22 cellular contexts compared by ENCODE assay signal in the genomic region with DNA sequence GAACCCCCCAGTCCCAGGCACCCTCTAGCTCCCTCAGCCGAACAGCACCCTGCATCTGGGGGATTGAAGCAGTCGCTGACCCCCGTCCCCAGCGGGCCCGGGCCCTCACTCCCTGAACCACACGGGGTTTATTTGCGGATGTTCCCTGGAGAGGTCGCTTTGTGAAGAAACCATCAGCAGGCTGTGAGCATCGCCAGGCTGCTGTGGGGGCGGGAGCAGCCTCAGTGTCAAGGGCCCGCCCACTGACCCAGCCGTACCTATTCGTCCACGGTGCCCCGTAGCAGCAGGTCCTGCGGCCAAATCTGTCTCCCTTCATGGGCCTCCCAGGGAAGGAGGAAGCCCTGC. TPM values are rescaled to one million over a fixed set of nuclear protein-coding genes. Genes with fewer than 3 reads are reported as not detected.
DNase-seq lines count a peak whose midpoint lies in the region; ATAC-seq, FAIRE-seq and TF ChIP-seq lines count a peak whose summit lies in the region.
"Had no signal": no experiment of that assay in that cellular context is flagged by ENCODE, and none has a peak within 500 bp of the region (broad histone marks: within the 10 kb centered on the region; RNA-seq: fewer than 3 reads in every experiment).

No MANE protein-coding gene starts in this region.

- CTCF ChIA-PET in HEK293 (lab: Yijun Ruan, JAX) = no interaction called here
- CTCF ChIA-PET in WTC11 (lab: Charles Lee) = interaction anchor here (1.0 to 2.8 kb wide), 19 partner anchors 11 to 229 kb away, joined by 3 to 12 read pairs (median 4); a partner anchor contains a TSS

- H3K4me3 ChIP-seq in HEK293 (ENCODE audit: low read depth, low read length) (no peak overlapping the region), neural progenitor cell (no peak overlapping the region), transverse colon (no peak overlapping the region), small intestine (ENCODE audit: low read depth in 1 of 2, low read length in 2 of 2) (no peak overlapping the region)
- H3K4me3 ChIP-seq: SK-N-MC, thyroid gland had no signal

- peaks cover 0 to 22% of the 10 kb centered on the region in 2 experiments; a peak in 1 of 3 replicates for H3K36me3 ChIP-seq in HEK293 (ENCODE audit: control insufficient read depth in 2 of 2, insufficient read depth in 1 of 2, low read length in 2 of 2)
- H3K36me3 ChIP-seq in neural progenitor cell = no peaks in the 10 kb centered on the region
- H3K36me3 ChIP-seq in transverse colon = no peaks in the 10 kb centered on the region
- H3K36me3 ChIP-seq in small intestine (ENCODE audit: control insufficient read depth in 2 of 2, insufficient read depth in 2 of 2, low read length in 2 of 2) = no peaks in the 10 kb centered on the region
- H3K36me3 ChIP-seq: thyroid gland had no signal

- DNase-seq in NCI-H748 (lab: John Stamatoyannopoulos, UW; ENCODE audit: unreplicated experiment) (peak; percentile 14), NCI-H748 treated with DMSO at 0.1 percent for 48 hours (lab: John Stamatoyannopoulos, UW) (no peak), WTC11 (ENCODE audit: low spot score) (peak; percentile 57), neural progenitor cell (ENCODE audit: low spot score) (no peak), transverse colon (no peak), small intestine (no peak)
- DNase-seq: ACHN; activated CD4-positive, alpha-beta T cell treated with anti-CD3 and anti-CD28 coated beads for 1 hour; activated naive CD8-positive, alpha-beta T cell treated with anti-CD3 and anti-CD28 coated beads, Interleukin-2, amount 10 ng/mL, durations not matched to agents 7 days and 5 days; CD4-positive, alpha-beta T cell; EL; foreskin melanocyte; NCI-H1417; NCI-H510A; PC-3; T1000; thyroid gland had no signal

- in situ Hi-C loops in transverse colon (cut with MboI; ENCODE audit: low pct_ligation_motif_present in 1 of 4, low pct_unique_long_range_greater_than_20kb in 1 of 4, low sequenced_read_pairs in 3 of 4) = no loop called here

- H3K4me1 Mint-ChIP-seq in WTC11 (peaks cover 12% of the 10 kb centered on the region), neural progenitor cell (peaks cover 13% of the 10 kb centered on the region)

- H3K4me1 ChIP-seq in HEK293 (ENCODE audit: control insufficient read depth, insufficient read depth, low read length) (peaks cover 5% of the 10 kb centered on the region; the same call in 1 of the 2 replicates), neural progenitor cell (peaks cover 2% of the 10 kb centered on the region), transverse colon (peaks cover 11 to 20% (median 13%) of the 10 kb centered on the region in 4 donors), small intestine (ENCODE audit: control insufficient read depth in 2 of 2, insufficient read depth in 1 of 2, low read depth in 1 of 2, low read length in 1 of 2) (no peaks in the 10 kb centered on the region)

- intact Hi-C loops in transverse colon (cut with DNase I; ENCODE audit: low total_unique reads) = no loop called here

- H3K27me3 ChIP-seq in neural progenitor cell = peaks cover 37% of the 10 kb centered on the region
- no peaks in the 10 kb centered on the region for H3K27me3 ChIP-seq in transverse colon
- no peaks in the 10 kb centered on the region for H3K27me3 ChIP-seq in small intestine (ENCODE audit: control insufficient read depth in 2 of 2, insufficient read depth in 2 of 2, low read length in 2 of 2)
- H3K27me3 ChIP-seq: thyroid gland had no signal

- H3K9ac ChIP-seq in neural progenitor cell = no peak overlapping the region

- peaks cover 58% of the 10 kb centered on the region for H4K20me1 ChIP-seq in neural progenitor cell (ENCODE audit: low read depth)

- H3K27ac Mint-ChIP-seq in WTC11 (no peak overlapping the region), neural progenitor cell (no peak overlapping the region)
- H3K27ac Mint-ChIP-seq: activated naive CD8-positive, alpha-beta T cell treated with anti-CD3 and anti-CD28 coated beads, Interleukin-2, amount 10 ng/mL, durations not matched to agents 7 days and 5 days; CD4-positive, alpha-beta T cell; dendritic cell treated with granulocyte-macrophage colony-stimulating factor and Interleukin-4, amounts not matched to agents 40 ng/mL and 50 ng/mL, for 4 days had no signal

- TF ChIP-seq CTCF in HEK293 (tag by site-specific recombination; IDR thresholded peaks at IDR 0.05) (no peak), WTC11 (IDR thresholded peaks at IDR 0.05) (no peak), neural progenitor cell (IDR thresholded peaks at IDR 0.05) (no peak), transverse colon (IDR thresholded peaks at IDR 0.05) (no peak)

- no peaks in the 10 kb centered on the region for H3K9me3 ChIP-seq in HEK293 (ENCODE audit: control insufficient read depth, insufficient read depth, low read depth, low read length)
- H3K9me3 ChIP-seq in neural progenitor cell (ENCODE audit: low read depth) = no peaks in the 10 kb centered on the region
- no peaks in the 10 kb centered on the region for H3K9me3 ChIP-seq in transverse colon
- H3K9me3 ChIP-seq in small intestine (ENCODE audit: control insufficient read depth, low read depth) = no peaks in the 10 kb centered on the region
- H3K9me3 ChIP-seq: thyroid gland had no signal

- H3K27ac ChIP-seq in HEK293 (ENCODE audit: extremely low read depth, low read depth, low read length) (no peak overlapping the region), neural progenitor cell (no peak overlapping the region), transverse colon (no peak overlapping the region), small intestine (ENCODE audit: low read depth in 1 of 2, low read length in 1 of 2) (no peak overlapping the region)
- H3K27ac ChIP-seq: SK-N-MC, thyroid gland had no signal

- WGBS in transverse colon (ENCODE audit: low coverage in 1 of 2), 2 donors = 59% methylated on average over 12 of the region's 16 CpGs; no CpG with 5 or more reads in 1 of the 2 donors
- 72 to 75% (median 73%) methylated on average over 16 of the region's 16 CpGs for WGBS in small intestine, 3 donors

- POLR2A ChIA-PET in HEK293 (lab: Yijun Ruan, JAX) = interaction anchor here (0.6 to 1.2 kb wide), 3 partner anchors 11 to 38 kb away, joined by 3 read pairs; no protein-coding TSS in a partner anchor
- POLR2A ChIA-PET in WTC11 (lab: Charles Lee) = interaction anchor here (0.6 kb wide), 1 partner anchor 398 kb away, joined by 4 read pairs; a partner anchor contains a TSS

- H3K27me3 Mint-ChIP-seq in WTC11 (ENCODE audit: low read depth) (peaks cover 31% of the 10 kb centered on the region), neural progenitor cell (ENCODE audit: insufficient read depth, low read depth) (peaks cover 6% of the 10 kb centered on the region)
- H3K27me3 Mint-ChIP-seq: activated naive CD8-positive, alpha-beta T cell treated with anti-CD3 and anti-CD28 coated beads, Interleukin-2, amount 10 ng/mL, durations not matched to agents 7 days and 5 days; CD4-positive, alpha-beta T cell had no signal

- TF ChIP-seq POLR2A in transverse colon (IDR thresholded peaks at IDR 0.05) = no peak

- FAIRE-seq in small intestine (lab: Jason Lieb, UNC) = no peak

- H3K36me3 Mint-ChIP-seq in WTC11 (peaks cover 2% of the 10 kb centered on the region), neural progenitor cell (no peaks in the 10 kb centered on the region)
- H3K36me3 Mint-ChIP-seq: activated naive CD8-positive, alpha-beta T cell treated with anti-CD3 and anti-CD28 coated beads, Interleukin-2, amount 10 ng/mL, durations not matched to agents 7 days and 5 days had no signal

- TF ChIP-seq EP300 in transverse colon (IDR thresholded peaks at IDR 0.05; ENCODE audit: low read depth) = no peak

- H3K4me2 ChIP-seq in neural progenitor cell = peak overlapping the region; percentile 55

- peak; percentile 31 for ATAC-seq in WTC11
- ATAC-seq in HG03354 (IDR thresholded peaks at IDR 0.05; ENCODE audit: poor library complexity, severe bottlenecking, unreplicated experiment) = no peak
- ATAC-seq: PC-3 had no signal

- peaks cover 25% of the 10 kb centered on the region for H3F3A ChIP-seq in neural progenitor cell (ENCODE audit: low read depth)

- H3K9me3 Mint-ChIP-seq in WTC11 (no peaks in the 10 kb centered on the region), neural progenitor cell (no peaks in the 10 kb centered on the region)
- H3K9me3 Mint-ChIP-seq: activated naive CD8-positive, alpha-beta T cell treated with anti-CD3 and anti-CD28 coated beads, Interleukin-2, amount 10 ng/mL, durations not matched to agents 7 days and 5 days; CD4-positive, alpha-beta T cell; dendritic cell treated with granulocyte-macrophage colony-stimulating factor and Interleukin-4, amounts not matched to agents 40 ng/mL and 50 ng/mL, for 4 days; neural crest cell had no signal

- no peak overlapping the region for H3K4me3 Mint-ChIP-seq in WTC11
- no peak overlapping the region for H3K4me3 Mint-ChIP-seq in neural progenitor cell
- H3K4me3 Mint-ChIP-seq: activated naive CD8-positive, alpha-beta T cell treated with anti-CD3 and anti-CD28 coated beads, Interleukin-2, amount 10 ng/mL, durations not matched to agents 7 days and 5 days; CD4-positive, alpha-beta T cell; dendritic cell treated with granulocyte-macrophage colony-stimulating factor and Interleukin-4, amounts not matched to agents 40 ng/mL and 50 ng/mL, for 4 days had no signal

- H3K79me2 ChIP-seq in neural progenitor cell (ENCODE audit: low read depth) = peaks cover 8% of the 10 kb centered on the region

- H2AFZ ChIP-seq in neural progenitor cell (replicated peaks) = no peak overlapping the region

TF ChIP-seq in HEK293, 187 proteins besides CTCF, POLR2A, EP300 and RAD21 (continues in another document):
- TF ChIP-seq SP2 (tag by site-specific recombination; IDR thresholded peaks at IDR 0.05) = peak; percentile 47

RNA-seq across cellular contexts. Expression of a gene that starts 6.4 kb away (rescaled TPM):
- 22.5 to 28.0 TPM (median 26.2 TPM) in 3 replicates for total RNA-seq in WTC11 (2021)
- total RNA-seq in neural progenitor cell (ENCODE audit: low replicate concordance) = 6.0 and 30.0 TPM in 2 replicates
- 100 to 1,000 TPM in 2 of 4 donors, 10 to 100 TPM in 2; 54.8 to 111 (median 83.5) TPM for total RNA-seq in transverse colon
- polyA plus RNA-seq in small intestine = 10 to 100 TPM; 28.9 to 49.0 (median 39.7) TPM

RNA-seq across cellular contexts. Expression of a gene that starts 13.7 kb away (rescaled TPM):
- total RNA-seq in WTC11 (2021) = 57.7 to 63.7 TPM (median 60.8 TPM) in 3 replicates
- 16.1 and 60.7 TPM in 2 replicates for total RNA-seq in neural progenitor cell (ENCODE audit: low replicate concordance)
- 100 to 1,000 TPM in 1 of 4 donors, 10 to 100 TPM in 3; 37.4 to 115 (median 56.0) TPM for total RNA-seq in transverse colon
- polyA plus RNA-seq in small intestine = 10 to 100 TPM; 26.8 to 43.5 (median 29.2) TPM

RNA-seq across cellular contexts. Expression of a gene that starts 16.6 kb away (rescaled TPM):
- total RNA-seq in WTC11 (2021) = 0.76 to 0.92 TPM (median 0.87 TPM) in 3 replicates
- 0.28 TPM in 1 of 2 replicates, not detected in the other for total RNA-seq in neural progenitor cell (ENCODE audit: low replicate concordance)
- total RNA-seq in transverse colon = under 1 TPM in 3 of 4 donors, not detected in 1; 0.55 to 0.75 (median 0.64) TPM
- polyA plus RNA-seq in small intestine = under 1 TPM in 2 of 3 donors, not detected in 1; 0.45 to 0.79 TPM

RNA-seq across cellular contexts. Expression of a gene that starts 23.2 kb away (rescaled TPM):
- total RNA-seq in WTC11 (2021) (0.72 to 1.1 TPM (median 0.94 TPM) in 3 replicates), neural progenitor cell (ENCODE audit: low replicate concordance) (not detected in 2 replicates), transverse colon (not detected)
- not detected for polyA plus RNA-seq in small intestine
- total RNA-seq: activated naive CD8-positive, alpha-beta T cell treated with anti-CD3 and anti-CD28 coated beads, Interleukin-2, amount 10 ng/mL, durations not matched to agents 7 days and 5 days; CD4-positive, alpha-beta T cell; neural crest cell; PC-3; thyroid gland had no signal

RNA-seq across cellular contexts. Expression of a gene that starts 47.3 kb away (rescaled TPM):
- 12.3 to 18.6 TPM (median 17.3 TPM) in 3 replicates for total RNA-seq in WTC11 (2021)
- 5.9 and 22.5 TPM in 2 replicates for total RNA-seq in neural progenitor cell (ENCODE audit: low replicate concordance)
- 10 to 100 TPM in 1 of 4 donors, 1 to 10 TPM in 3; 2.3 to 13.1 (median 4.2) TPM for total RNA-seq in transverse colon
- 1 to 10 TPM in 2 of 3 donors, under 1 TPM in 1; 0.60 to 7.6 (median 5.7) TPM for polyA plus RNA-seq in small intestine

Comparison
In these comparisons a context has a peak if more than half of its experiments do, and no peak if none do; other contexts are left out.
1. DNase-seq: peak in NCI-H748 (single experiment) and WTC11 (single experiment); none in NCI-H748 treated with DMSO at 0.1 percent for 48 hours (single experiment), neural progenitor cell (single experiment), transverse colon (single experiment) and small intestine (single experiment).